16 cellular contexts compared by ENCODE assay signal in the genomic region with DNA sequence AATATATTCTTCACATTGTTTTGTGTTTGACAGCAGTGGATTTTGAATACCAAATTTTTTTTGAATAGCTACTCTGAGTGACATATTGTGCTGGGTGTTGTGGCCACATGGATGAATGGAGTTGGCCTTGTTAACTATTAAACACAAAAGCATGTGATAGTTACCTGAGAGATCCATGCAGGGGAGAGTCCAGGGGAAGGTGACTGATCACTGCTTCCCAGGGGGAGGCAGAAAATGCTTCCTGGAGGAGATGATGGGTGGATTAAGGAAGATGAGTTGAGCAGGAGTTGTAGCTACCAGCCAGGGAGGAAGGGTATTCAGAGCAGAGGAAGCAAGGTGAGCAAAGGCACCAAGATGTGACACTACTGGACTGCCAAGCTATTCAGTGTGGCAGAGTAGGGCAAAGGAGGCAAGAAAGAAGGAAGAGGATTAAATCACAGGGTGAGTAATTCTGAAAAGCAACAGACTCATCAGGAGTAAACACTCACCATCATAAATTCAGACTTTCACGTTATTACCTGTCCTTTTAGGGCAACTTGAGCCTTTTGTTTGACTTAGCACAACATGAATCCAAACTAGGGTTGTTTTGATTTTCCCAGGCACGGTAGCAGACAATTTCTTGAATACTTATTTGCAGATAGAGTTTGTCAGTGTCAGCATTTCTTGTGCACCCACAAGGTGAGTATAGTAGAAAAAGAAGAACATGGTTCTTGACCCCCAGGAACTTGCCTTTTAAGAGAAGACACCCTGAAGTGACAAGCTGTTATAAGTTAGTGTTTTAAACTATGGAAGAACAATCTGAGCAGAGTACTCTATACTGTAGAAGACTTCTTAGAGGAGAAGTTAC. TPM values are rescaled to one million over a fixed set of nuclear protein-coding genes. Genes with fewer than 3 reads are reported as not detected.
DNase-seq lines count a peak whose midpoint lies in the region; ATAC-seq and TF ChIP-seq lines count a peak whose summit lies in the region.
"Had no signal": no experiment of that assay in that cellular context is flagged by ENCODE, and none has a peak within 500 bp of the region (broad histone marks: within the 10 kb centered on the region; RNA-seq: fewer than 3 reads in every experiment).

No MANE protein-coding gene starts in this region.

- CTCF ChIA-PET in mammary epithelial cell (lab: Charles Lee; ENCODE audit: low non-redundant PET), result no interaction called here

- peak; percentile 23 for DNase-seq in ELR (ENCODE audit: low read depth)
- peak; percentile 56 for DNase-seq in mammary epithelial cell
- no peak for DNase-seq in T-helper 9 cell
- DNase-seq in omental fat pad (ENCODE audit: low spot score), result no peak
- no peak for DNase-seq in GM10266 (ENCODE audit: extremely low spot score)
- DNase-seq: activated CD4-positive, CD25-positive, alpha-beta regulatory T cell; activated naive CD4-positive, alpha-beta T cell; effector CD8-positive, alpha-beta T cell; hippocampal formation; NCI-H446 treated with DMSO at 0.1 percent for 48 hours; Right ventricle myocardium superior had no signal

- H2AFZ ChIP-seq in OCI-LY3 (ENCODE audit: low read depth, low read length) (no peak overlapping the region), mammary epithelial cell (ENCODE audit: low read depth, low read length) (no peak overlapping the region)

- no peak overlapping the region for H3K27ac ChIP-seq in OCI-LY3 (ENCODE audit: low read length)
- H3K27ac ChIP-seq in mammary epithelial cell (ENCODE audit: insufficient read depth, low read depth, low read length), result no peak overlapping the region
- H3K27ac ChIP-seq: skin epidermis had no signal

- peaks cover 48% of the 10 kb centered on the region for H3K36me3 Mint-ChIP-seq in nephron (ENCODE audit: low read depth)

- TF ChIP-seq CTCF in OCI-LY3 (IDR thresholded peaks at IDR 0.05; ENCODE audit: low read depth, low read length) (no peak), mammary epithelial cell (conservative IDR thresholded peaks at IDR 0.05 in 1 of 2, IDR thresholded peaks at IDR 0.05 in 1 of 2; ENCODE audit: extremely low read depth in 1 of 2, insufficient read depth in 1 of 2, low read depth in 1 of 2, low read length in 2 of 2) (no peak), nephron (IDR thresholded peaks at IDR 0.05; ENCODE audit: unreplicated experiment in 3 of 3) (no peak), omental fat pad (IDR thresholded peaks at IDR 0.05) (no peak), GM10266 (IDR thresholded peaks at IDR 0.05; ENCODE audit: control insufficient read depth, insufficient read depth, low read depth, missing control alignments) (no peak)

- H3K9me3 ChIP-seq in OCI-LY3 (ENCODE audit: insufficient read depth, low read length) (no peaks in the 10 kb centered on the region), mammary epithelial cell (replicated peaks; ENCODE audit: insufficient read depth, low read length) (no peaks in the 10 kb centered on the region)

- intact Hi-C loops in mammary epithelial cell (cut with micrococcal nuclease), result no loop called here

- H3K27ac Mint-ChIP-seq in nephron, result peak overlapping the region in 2 of 3 experiments; percentile 15 to 81

- no peak for ATAC-seq in omental fat pad (ENCODE audit: low FRiP score)
- no peak for ATAC-seq in GM21529 (IDR thresholded peaks at IDR 0.05; ENCODE audit: unreplicated experiment)
- ATAC-seq: HCT116 had no signal

- H4K20me1 ChIP-seq in OCI-LY3 (ENCODE audit: insufficient read depth, low read length), result peaks cover 54% of the 10 kb centered on the region
- H4K20me1 ChIP-seq in mammary epithelial cell (ENCODE audit: insufficient read depth, low read length), result no peaks in the 10 kb centered on the region

- in situ Hi-C loops in mammary epithelial cell (cut with MboI; ENCODE audit: low sequenced_read_pairs in 2 of 2), result no loop called here

- H3K4me3 Mint-ChIP-seq in nephron, result peak overlapping the region in 1 of 3 experiments; percentile 1

- H3K4me1 ChIP-seq in OCI-LY3 (ENCODE audit: low read length), result peaks cover 36% of the 10 kb centered on the region
- H3K4me1 ChIP-seq in mammary epithelial cell (ENCODE audit: insufficient read depth, low read length), result peaks cover 32% of the 10 kb centered on the region

- H3K36me3 ChIP-seq in OCI-LY3 (replicated peaks; ENCODE audit: low read depth, low read length), result peaks cover 25% of the 10 kb centered on the region
- peaks cover 20% of the 10 kb centered on the region for H3K36me3 ChIP-seq in mammary epithelial cell (ENCODE audit: insufficient read depth, low read length)

- H3K79me2 ChIP-seq in OCI-LY3 (ENCODE audit: low read length) (peaks cover 68% of the 10 kb centered on the region), mammary epithelial cell (ENCODE audit: insufficient read depth, low read length) (peaks cover 82% of the 10 kb centered on the region)

- WGBS in mammary epithelial cell (ENCODE audit: low coverage, missing lambda C conversion rate), result 55% methylated on average over 2 of the region's 2 CpGs

- dilution Hi-C loops in mammary epithelial cell (cut with HindIII; ENCODE audit: low sequenced_read_pairs), result no loop called here

- BruUV-seq in mammary epithelial cell (replicated peaks; lab: Mats Ljungman, UMichigan), result no TSS peak

- no peaks in the 10 kb centered on the region for H3K27me3 ChIP-seq in OCI-LY3 (ENCODE audit: low read depth, low read length)
- no peaks in the 10 kb centered on the region for H3K27me3 ChIP-seq in mammary epithelial cell (ENCODE audit: insufficient read depth, low read length)

- H3K4me3 ChIP-seq in OCI-LY3 (ENCODE audit: low read length), result no peak overlapping the region
- no peak overlapping the region for H3K4me3 ChIP-seq in mammary epithelial cell (replicated peaks in 1 of 3; ENCODE audit: insufficient read depth in 1 of 3, low read depth in 2 of 3, low read length in 3 of 3)
- H3K4me3 ChIP-seq: skin epidermis had no signal

- H3K9ac ChIP-seq in OCI-LY3 (ENCODE audit: low read length) (no peak overlapping the region), mammary epithelial cell (ENCODE audit: insufficient read depth, low read length) (no peak overlapping the region)

- no peaks in the 10 kb centered on the region for H3K27me3 Mint-ChIP-seq in nephron (ENCODE audit: low read depth)

- H3K4me2 ChIP-seq in OCI-LY3 (ENCODE audit: low read length) (peak overlapping the region; percentile 15; the same call in 1 of the 2 replicates), mammary epithelial cell (ENCODE audit: insufficient read depth, low read depth, low read length) (peak overlapping the region; percentile 44)

- peaks cover 39% of the 10 kb centered on the region for H3K4me1 Mint-ChIP-seq in nephron

- H3K9me3 Mint-ChIP-seq in nephron, result peaks cover 2% of the 10 kb centered on the region

RNA-seq across cellular contexts. Expression of gene CD46, which starts 4.2 kb away (rescaled TPM):
- total RNA-seq in mammary epithelial cell (100 to 1,000 TPM; 158 to 159 TPM), omental fat pad (100 to 1,000 TPM; 153 to 197 (median 174) TPM)
- polyA plus RNA-seq in mammary epithelial cell, result 85.1 TPM
- polyA minus RNA-seq in mammary epithelial cell, result 71.8 TPM

Comparison
In these comparisons a context has a peak if more than half of its experiments do, and no peak if none do; other contexts are left out.
1. DNase-seq: peak in ELR (single experiment) and mammary epithelial cell (single experiment); none in T-helper 9 cell (single experiment), omental fat pad (single experiment) and GM10266 (single experiment).